ENCODE assay signal across 1 cellular context in genomic region chr1:111198836-111199235, GRCh38.
TF ChIP-seq lines count a peak whose summit lies in the region.

No MANE protein-coding gene starts in this region.

TF ChIP-seq in K562, 482 proteins besides CTCF, POLR2A, EP300 and RAD21:
- TF ChIP-seq PATZ1 (CRISPR knock-in tag; IDR thresholded peaks at IDR 0.05; ENCODE audit: borderline replicate concordance) = no peak
- 0 out of 2 replicates have a peak, but pooled peaks have one; percentile 11 for TF ChIP-seq ELF2 (CRISPR knock-in tag; IDR thresholded peaks at IDR 0.05)
- TF ChIP-seq HEY1 (CRISPR knock-in tag; IDR thresholded peaks at IDR 0.05; ENCODE audit: borderline replicate concordance) = no peak
TF ChIP-seq in K562: peak in this region for 1.
